In the genomic region with DNA sequence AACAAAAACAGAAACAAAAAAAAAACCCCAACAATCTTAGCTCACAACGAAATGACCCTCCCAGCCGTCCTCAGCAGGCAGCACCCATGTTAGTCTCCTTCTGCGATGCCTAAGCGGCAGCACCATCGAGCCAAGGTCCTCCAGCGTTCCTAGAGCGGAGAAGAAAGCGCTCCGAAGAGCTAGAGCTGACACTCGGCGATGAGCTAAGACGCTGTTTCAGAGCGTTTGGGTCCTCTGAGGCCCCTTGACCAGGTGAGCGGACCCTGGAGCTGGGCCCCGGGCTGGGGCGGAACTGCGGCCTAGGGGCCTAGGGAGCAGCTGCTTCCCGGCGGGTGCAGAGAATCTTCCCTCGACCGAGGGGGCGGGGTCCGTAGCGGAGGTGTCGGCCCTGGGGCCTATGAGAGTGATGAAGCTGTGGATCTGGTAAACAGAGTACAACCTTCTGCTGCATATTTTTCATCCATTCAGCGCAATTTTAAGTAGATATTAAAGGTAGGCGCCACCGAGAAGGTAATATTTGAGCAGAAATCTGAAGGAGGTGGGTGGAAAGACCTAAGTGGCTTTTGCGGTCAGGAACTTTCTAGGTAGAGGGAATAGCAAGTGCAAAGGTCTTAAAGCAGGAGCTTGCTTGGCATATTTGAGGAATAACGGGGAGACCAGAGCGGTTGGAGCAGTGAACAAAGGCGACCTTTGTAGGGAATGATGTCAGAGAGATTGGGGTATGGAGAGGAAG, we compare ENCODE assay signal across 1 cellular context.
TF ChIP-seq lines count a peak whose summit lies in the region.

ZSCAN26 (plus strand) TSS at position 182 of the 733 bp plus-strand sequence. CDS start 4,777 bp downstream, outside the sequence.

TF ChIP-seq in H1, 55 proteins besides CTCF, POLR2A, EP300 and RAD21 (continued from another document):
- TF ChIP-seq YY1 (IDR thresholded peaks at IDR 0.05; ENCODE audit: low read depth, low read length): 0 out of 2 replicates have a peak, but pooled peaks have one; percentile 66
- TF ChIP-seq CHD2 (IDR thresholded peaks at IDR 0.05; ENCODE audit: low read length): no peak
- TF ChIP-seq ZNF274 (IDR thresholded peaks at IDR 0.05; ENCODE audit: borderline replicate concordance, extremely low read depth, low read length): no peak
- TF ChIP-seq PHF8 (conservative IDR thresholded peaks at IDR 0.05; ENCODE audit: low read depth, low read length): peak; percentile 84
- TF ChIP-seq CEBPB (IDR thresholded peaks at IDR 0.05; ENCODE audit: low read depth, low read length): no peak
- no peak for TF ChIP-seq BCL11A (IDR thresholded peaks at IDR 0.05; ENCODE audit: low read depth in 2 of 2, low read length in 2 of 2)
- TF ChIP-seq, protein P1, sequence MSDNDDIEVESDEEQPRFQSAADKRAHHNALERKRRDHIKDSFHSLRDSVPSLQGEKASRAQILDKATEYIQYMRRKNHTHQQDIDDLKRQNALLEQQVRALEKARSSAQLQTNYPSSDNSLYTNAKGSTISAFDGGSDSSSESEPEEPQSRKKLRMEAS (IDR thresholded peaks at IDR 0.05): peak; percentile 48; the same call in 1 of the 2 replicates
- peak; percentile 92 for TF ChIP-seq TBP (IDR thresholded peaks at IDR 0.05; ENCODE audit: low read depth, low read length)
- TF ChIP-seq EZH2 (IDR thresholded peaks at IDR 0.05; ENCODE audit: low read depth, low read length, severe bottlenecking): no peak
- peak; percentile 68; the same call in 1 of the 2 replicates for TF ChIP-seq CREB1 (IDR thresholded peaks at IDR 0.05)
- peak; percentile 17; the same call in 1 of the 2 replicates for TF ChIP-seq TCF12 (IDR thresholded peaks at IDR 0.05; ENCODE audit: low read depth, low read length)
- TF ChIP-seq SIN3A (conservative IDR thresholded peaks at IDR 0.05 in 1 of 2, IDR thresholded peaks at IDR 0.05 in 1 of 2; ENCODE audit: low read depth in 1 of 2, low read length in 2 of 2): peak; percentile 44 to 88; a peak in 2 of 4 replicates
- no peak for TF ChIP-seq CBX8 (IDR thresholded peaks at IDR 0.05; ENCODE audit: borderline replicate concordance, low read depth, low read length)
- peak; percentile 68; the same call in 1 of the 2 replicates for TF ChIP-seq RBBP5 (IDR thresholded peaks at IDR 0.05; ENCODE audit: borderline replicate concordance, low read depth, low read length)
- peak; percentile 43 for TF ChIP-seq KDM4A (IDR thresholded peaks at IDR 0.05; ENCODE audit: low read depth, low read length, severe bottlenecking)
- TF ChIP-seq ATF2 (IDR thresholded peaks at IDR 0.05; ENCODE audit: low read length): peak; percentile 80; the same call in 1 of the 2 replicates
- peak; percentile 29 for TF ChIP-seq TAF7 (optimal IDR thresholded peaks at IDR 0.05; ENCODE audit: borderline replicate concordance, low read depth, low read length)
- no peak for TF ChIP-seq NANOG (IDR thresholded peaks at IDR 0.05; ENCODE audit: insufficient read depth, low read depth, low read length, poor library complexity, severe bottlenecking)
